ENCODE assay signal across 10 cellular contexts in the genomic region with DNA sequence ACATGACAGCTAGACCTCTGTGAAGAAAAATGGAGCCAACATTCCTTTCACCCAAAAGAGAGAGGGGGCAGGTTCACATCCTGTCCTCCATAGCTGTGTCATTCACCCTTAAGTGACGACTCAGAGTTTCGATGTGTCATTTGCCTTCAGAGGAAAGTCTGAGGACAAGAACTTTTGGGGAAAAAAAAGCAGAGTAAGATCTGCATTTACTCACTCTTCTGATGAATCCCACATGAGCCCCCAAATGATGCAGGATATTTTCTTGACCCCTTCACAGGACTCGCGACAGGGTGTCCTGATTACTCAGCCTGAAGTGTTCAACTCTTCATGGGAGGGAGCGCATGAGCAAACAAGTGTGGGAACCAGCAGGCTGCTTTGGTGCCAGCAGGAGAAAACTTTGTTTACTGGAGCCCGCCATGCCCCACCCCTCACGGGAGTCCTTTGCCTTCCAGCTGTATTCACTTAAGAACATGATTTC.
DNase-seq lines count a peak whose midpoint lies in the region; ATAC-seq, FAIRE-seq and TF ChIP-seq lines count a peak whose summit lies in the region.
"Had no signal": no experiment of that assay in that cellular context is flagged by ENCODE, and none has a peak within 500 bp of the region (broad histone marks: within the 10 kb centered on the region; RNA-seq: fewer than 3 reads in every experiment).

No MANE protein-coding gene starts in this region.

- peak overlapping the region; percentile 41 for H3K27ac Mint-ChIP-seq in activated CD4-positive, alpha-beta T cell treated with anti-CD3 and anti-CD28 coated beads, Interleukin-2, amount 10 ng/mL, durations not matched to agents 24 days and 14 days
- H3K27ac Mint-ChIP-seq in progenitor cell of endocrine pancreas: no peak overlapping the region

- no peak for TF ChIP-seq CTCF in bronchial epithelial cell (IDR thresholded peaks at IDR 0.05; ENCODE audit: insufficient read depth, low read length, severe bottlenecking)
- TF ChIP-seq CTCF in progenitor cell of endocrine pancreas (IDR thresholded peaks at IDR 0.05; ENCODE audit: unreplicated experiment): no peak

- intact Hi-C loops in activated CD4-positive, alpha-beta T cell treated with anti-CD3 and anti-CD28 coated beads, Interleukin-2, amount 10 ng/mL, durations not matched to agents 24 days and 14 days (cut with micrococcal nuclease): loop anchor here (1.0 to 10.0 kb wide), 2 partner anchors 133 to 219 kb away; no protein-coding TSS in a partner anchor

- no peaks in the 10 kb centered on the region for H3K36me3 Mint-ChIP-seq in activated CD4-positive, alpha-beta T cell treated with anti-CD3 and anti-CD28 coated beads, Interleukin-2, amount 10 ng/mL, durations not matched to agents 24 days and 14 days (ENCODE audit: low read depth)
- H3K36me3 Mint-ChIP-seq in progenitor cell of endocrine pancreas (ENCODE audit: insufficient read depth): no peaks in the 10 kb centered on the region

- no peaks in the 10 kb centered on the region for H3K36me3 ChIP-seq in bronchial epithelial cell (ENCODE audit: control insufficient read depth, insufficient read depth, low read length)
- H3K36me3 ChIP-seq: SJCRH30 had no signal

- no peak for FAIRE-seq in bronchial epithelial cell (lab: Jason Lieb, UNC)
- FAIRE-seq: endometrium had no signal

- ATAC-seq in HG03342 (IDR thresholded peaks at IDR 0.05; ENCODE audit: unreplicated experiment) (no peak), GM21717 (IDR thresholded peaks at IDR 0.05; ENCODE audit: unreplicated experiment) (no peak)

- H3K4me3 Mint-ChIP-seq in activated CD4-positive, alpha-beta T cell treated with anti-CD3 and anti-CD28 coated beads, Interleukin-2, amount 10 ng/mL, durations not matched to agents 24 days and 14 days: no peak overlapping the region
- H3K4me3 Mint-ChIP-seq in progenitor cell of endocrine pancreas (ENCODE audit: low read depth): no peak overlapping the region

- H3K27me3 Mint-ChIP-seq in activated CD4-positive, alpha-beta T cell treated with anti-CD3 and anti-CD28 coated beads, Interleukin-2, amount 10 ng/mL, durations not matched to agents 24 days and 14 days: no peaks in the 10 kb centered on the region
- no peaks in the 10 kb centered on the region for H3K27me3 Mint-ChIP-seq in progenitor cell of endocrine pancreas

- peaks cover 20% of the 10 kb centered on the region for H3K4me1 Mint-ChIP-seq in activated CD4-positive, alpha-beta T cell treated with anti-CD3 and anti-CD28 coated beads, Interleukin-2, amount 10 ng/mL, durations not matched to agents 24 days and 14 days
- no peaks in the 10 kb centered on the region for H3K4me1 Mint-ChIP-seq in progenitor cell of endocrine pancreas (ENCODE audit: low read depth)

- H3K27me3 ChIP-seq in bronchial epithelial cell (ENCODE audit: control insufficient read depth, insufficient read depth, low read length): no peaks in the 10 kb centered on the region
- H3K27me3 ChIP-seq: SJCRH30 had no signal

- H3K9me3 Mint-ChIP-seq in activated CD4-positive, alpha-beta T cell treated with anti-CD3 and anti-CD28 coated beads, Interleukin-2, amount 10 ng/mL, durations not matched to agents 24 days and 14 days: peaks cover 10% of the 10 kb centered on the region
- H3K9me3 Mint-ChIP-seq in progenitor cell of endocrine pancreas (ENCODE audit: low read depth): no peaks in the 10 kb centered on the region

- DNase-seq in activated CD4-positive, alpha-beta T cell treated with anti-CD3 and anti-CD28 coated beads, Interleukin-2, amount 10 ng/mL, durations not matched to agents 24 days and 14 days: peak; percentile 49
- DNase-seq in activated CD4-positive, alpha-beta T cell treated with anti-CD3 and anti-CD28 coated beads for 1 hour: no peak
- DNase-seq in HT1080 (ENCODE audit: low read depth): peak; percentile 83
- peak; percentile 50 for DNase-seq in bronchial epithelial cell (ENCODE audit: low read depth)
- DNase-seq in skeletal muscle cell (ENCODE audit: low read depth): peak; percentile 20
- no peak for DNase-seq in progenitor cell of endocrine pancreas (ENCODE audit: low spot score, unreplicated experiment)
- DNase-seq: SJCRH30 had no signal

- no peak overlapping the region for H3K4me3 ChIP-seq in bronchial epithelial cell (ENCODE audit: low read depth, low read length)
- no peak overlapping the region for H3K4me3 ChIP-seq in skeletal muscle cell (ENCODE audit: low read depth, low read length)
- H3K4me3 ChIP-seq: SJCRH30 had no signal

Comparison
In these comparisons a context has a peak if more than half of its experiments do, and no peak if none do; other contexts are left out.
1. DNase-seq: peak in activated CD4-positive, alpha-beta T cell treated with anti-CD3 and anti-CD28 coated beads, Interleukin-2, amount 10 ng/mL, durations not matched to agents 24 days and 14 days (single experiment), HT1080 (single experiment), bronchial epithelial cell (single experiment) and skeletal muscle cell (single experiment); none in activated CD4-positive, alpha-beta T cell treated with anti-CD3 and anti-CD28 coated beads for 1 hour (single experiment) and progenitor cell of endocrine pancreas (single experiment).